Comparison of ENCODE assay signal across 18 cellular contexts in the genomic region with DNA sequence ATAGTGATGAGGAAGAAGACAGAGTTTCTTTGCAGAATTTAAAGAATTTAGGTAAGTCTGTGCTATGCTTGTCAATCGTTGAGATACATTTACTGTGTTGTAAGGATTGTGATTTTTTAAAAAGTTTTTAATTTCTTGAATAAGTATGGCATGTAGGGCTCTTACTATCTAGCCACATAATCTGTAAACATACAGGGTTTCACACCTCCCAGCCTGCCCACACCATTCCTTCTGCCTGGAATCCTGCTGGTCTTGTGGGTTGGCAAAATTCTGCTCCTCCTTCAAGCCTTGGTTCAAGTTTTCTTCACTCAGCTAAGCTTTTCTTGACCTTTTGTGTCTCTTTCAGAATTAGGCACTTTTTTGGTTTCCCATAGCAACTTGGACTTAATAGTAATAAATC. TPM values are rescaled to one million over a fixed set of nuclear protein-coding genes. Genes with fewer than 3 reads are reported as not detected.
DNase-seq lines count a peak whose midpoint lies in the region; ATAC-seq, FAIRE-seq and TF ChIP-seq lines count a peak whose summit lies in the region.
"Had no signal": no experiment of that assay in that cellular context is flagged by ENCODE, and none has a peak within 500 bp of the region (broad histone marks: within the 10 kb centered on the region; RNA-seq: fewer than 3 reads in every experiment).

No MANE protein-coding gene starts in this region.

- no TSS peak for BruUV-seq in K562 (replicated peaks; lab: Mats Ljungman, UMichigan)

- POLR2A ChIA-PET in activated CD4-positive, alpha-beta memory T cell treated with anti-CD3 and anti-CD28 coated beads for 36 hours (lab: Charles Lee), result no interaction called here
- POLR2A ChIA-PET in activated CD4-positive, alpha-beta memory T cell treated with anti-CD3 and anti-CD28 coated beads, Interleukin-2, amount 10 ng/mL, durations not matched to agents 7 days and 5 days (lab: Charles Lee), result no interaction called here
- POLR2A ChIA-PET in K562 (lab: Yijun Ruan, JAX), result interaction anchor here (1.2 to 2.4 kb wide), 3 partner anchors 8 to 102 kb away, joined by 3 to 10 read pairs (median 4); a partner anchor contains a TSS

- no peaks in the 10 kb centered on the region for H3K27me3 ChIP-seq in K562 (ENCODE audit: control insufficient read depth in 2 of 2, insufficient read depth in 2 of 2, low read length in 2 of 2)

- no peak for ATAC-seq in stimulated activated naive CD8-positive, alpha-beta T cell treated with anti-CD3 and anti-CD28 coated beads, Interleukin-15, Interleukin-2, amounts not matched to agents 100 U/mL and 50 U/mL, for 24 hours
- ATAC-seq in K562 (no peak), HG03565 (IDR thresholded peaks at IDR 0.05; ENCODE audit: unreplicated experiment) (no peak)

- H4K20me1 ChIP-seq in K562 (replicated peaks; ENCODE audit: control insufficient read depth, insufficient read depth, low read length), result peaks cover 16% of the 10 kb centered on the region; the same call in 1 of the 2 replicates

- peak overlapping the region; percentile 3 for H3K27ac Mint-ChIP-seq in activated CD4-positive, alpha-beta memory T cell treated with anti-CD3 and anti-CD28 coated beads for 36 hours
- no peak overlapping the region for H3K27ac Mint-ChIP-seq in activated CD4-positive, alpha-beta memory T cell treated with anti-CD3 and anti-CD28 coated beads, Interleukin-2, amount 10 ng/mL, durations not matched to agents 7 days and 5 days
- peak overlapping the region; percentile 26 for H3K27ac Mint-ChIP-seq in stimulated activated naive CD8-positive, alpha-beta T cell treated with anti-CD3 and anti-CD28 coated beads, Interleukin-15, Interleukin-2, amounts not matched to agents 100 ng/mL and 50 ng/mL, for 24 hours
- H3K27ac Mint-ChIP-seq in type B pancreatic cell, result peak overlapping the region; percentile 23
- H3K27ac Mint-ChIP-seq: IgD-negative memory B cell had no signal

- no peak for FAIRE-seq in K562 (lab: Jason Lieb, UNC)
- FAIRE-seq: A204.1 had no signal

- H2AFZ ChIP-seq in K562 (ENCODE audit: low read depth, low read length), result no peak overlapping the region

- H3K36me3 Mint-ChIP-seq in activated CD4-positive, alpha-beta memory T cell treated with anti-CD3 and anti-CD28 coated beads for 36 hours, result peaks cover 42% of the 10 kb centered on the region
- peaks cover 59% of the 10 kb centered on the region for H3K36me3 Mint-ChIP-seq in activated CD4-positive, alpha-beta memory T cell treated with anti-CD3 and anti-CD28 coated beads, Interleukin-2, amount 10 ng/mL, durations not matched to agents 7 days and 5 days (ENCODE audit: low read depth)
- peaks cover 73% of the 10 kb centered on the region for H3K36me3 Mint-ChIP-seq in stimulated activated naive CD8-positive, alpha-beta T cell treated with anti-CD3 and anti-CD28 coated beads, Interleukin-15, Interleukin-2, amounts not matched to agents 100 ng/mL and 50 ng/mL, for 24 hours (ENCODE audit: low read depth)
- peaks cover 36% of the 10 kb centered on the region for H3K36me3 Mint-ChIP-seq in type B pancreatic cell

- CTCF ChIA-PET in activated CD4-positive, alpha-beta memory T cell treated with anti-CD3 and anti-CD28 coated beads for 36 hours (lab: Charles Lee), result interaction anchor here (3.3 kb wide), 1 partner anchor 11 kb away, joined by 17 read pairs; no protein-coding TSS in a partner anchor
- CTCF ChIA-PET in activated CD4-positive, alpha-beta memory T cell treated with anti-CD3 and anti-CD28 coated beads, Interleukin-2, amount 10 ng/mL, durations not matched to agents 7 days and 5 days (lab: Charles Lee), result no interaction called here
- CTCF ChIA-PET in K562 (lab: Yijun Ruan, JAX; ENCODE audit: low intra/inter-chr PET ratio), result no interaction called here

- no peaks in the 10 kb centered on the region for H3K9me3 Mint-ChIP-seq in activated CD4-positive, alpha-beta memory T cell treated with anti-CD3 and anti-CD28 coated beads for 36 hours
- no peaks in the 10 kb centered on the region for H3K9me3 Mint-ChIP-seq in activated CD4-positive, alpha-beta memory T cell treated with anti-CD3 and anti-CD28 coated beads, Interleukin-2, amount 10 ng/mL, durations not matched to agents 7 days and 5 days
- H3K9me3 Mint-ChIP-seq in stimulated activated naive CD8-positive, alpha-beta T cell treated with anti-CD3 and anti-CD28 coated beads, Interleukin-15, Interleukin-2, amounts not matched to agents 100 ng/mL and 50 ng/mL, for 24 hours, result no peaks in the 10 kb centered on the region
- no peaks in the 10 kb centered on the region for H3K9me3 Mint-ChIP-seq in type B pancreatic cell
- H3K9me3 Mint-ChIP-seq: IgD-negative memory B cell had no signal

- H3K36me3 ChIP-seq in K562 (ENCODE audit: control insufficient read depth, insufficient read depth, low read length), result peaks cover 93% of the 10 kb centered on the region

- peaks cover 24% of the 10 kb centered on the region for H3K4me1 Mint-ChIP-seq in activated CD4-positive, alpha-beta memory T cell treated with anti-CD3 and anti-CD28 coated beads for 36 hours (ENCODE audit: low read depth)
- H3K4me1 Mint-ChIP-seq in activated CD4-positive, alpha-beta memory T cell treated with anti-CD3 and anti-CD28 coated beads, Interleukin-2, amount 10 ng/mL, durations not matched to agents 7 days and 5 days, result peaks cover 17% of the 10 kb centered on the region
- H3K4me1 Mint-ChIP-seq in stimulated activated naive CD8-positive, alpha-beta T cell treated with anti-CD3 and anti-CD28 coated beads, Interleukin-15, Interleukin-2, amounts not matched to agents 100 ng/mL and 50 ng/mL, for 24 hours (ENCODE audit: low read depth), result peaks cover 30% of the 10 kb centered on the region
- H3K4me1 Mint-ChIP-seq in type B pancreatic cell (ENCODE audit: unreplicated experiment), result peaks cover 26% of the 10 kb centered on the region

- 92% methylated on average over 1 of the region's 1 CpG for WGBS in K562 (ENCODE audit: insufficient coverage, low coverage, missing lambda C conversion rate)

- DNase-seq in activated CD4-positive, alpha-beta memory T cell treated with anti-CD3 and anti-CD28 coated beads for 36 hours, result no peak
- DNase-seq in activated CD4-positive, alpha-beta memory T cell treated with anti-CD3 and anti-CD28 coated beads, Interleukin-2, amount 10 ng/mL, durations not matched to agents 7 days and 5 days, result no peak
- no peak for DNase-seq in stimulated activated naive CD8-positive, alpha-beta T cell treated with anti-CD3 and anti-CD28 coated beads, Interleukin-15, Interleukin-2, amounts not matched to agents 100 U/mL and 50 U/mL, for 24 hours
- DNase-seq in K562 (ENCODE audit: extremely low read depth in 1 of 4, low spot score in 3 of 4) (peak in 1 of 4 experiments; percentile 8), type B pancreatic cell (ENCODE audit: extremely low spot score, unreplicated experiment) (no peak), putamen (ENCODE audit: low spot score) (no peak)
- DNase-seq: COR-L47, H7, NCI-H146, NCI-H2107, NCI-H345, NCI-H526 treated with DMSO at 0.1 percent for 48 hours, RPMI8226 had no signal

- H3K79me2 ChIP-seq in K562 (ENCODE audit: control insufficient read depth, insufficient read depth, low read length), result peaks cover 33% of the 10 kb centered on the region

- intact Hi-C loops in activated CD4-positive, alpha-beta memory T cell treated with anti-CD3 and anti-CD28 coated beads for 36 hours (cut with micrococcal nuclease), result no loop called here
- intact Hi-C loops in K562 (cut with micrococcal nuclease), result no loop called here

- no peak overlapping the region for H3K4me3 ChIP-seq in K562

- TF ChIP-seq EP300 in K562 (IDR thresholded peaks at IDR 0.05; ENCODE audit: low read length), result no peak

- H3K9me1 ChIP-seq in K562 (ENCODE audit: control insufficient read depth, insufficient read depth, low read length), result no peaks in the 10 kb centered on the region

- TF ChIP-seq CTCF in K562 (IDR thresholded peaks at IDR 0.05 in 2 of 3, conservative IDR thresholded peaks at IDR 0.05 in 1 of 3; ENCODE audit: insufficient read depth in 2 of 3, low read depth in 1 of 3, low read length in 3 of 3) (no peak), type B pancreatic cell (conservative IDR thresholded peaks at IDR 0.05) (no peak)

- H3K4me2 ChIP-seq in K562 (ENCODE audit: insufficient read depth, low read length), result no peak overlapping the region

- no peaks in the 10 kb centered on the region for H3K9me3 ChIP-seq in K562 (replicated peaks; ENCODE audit: control insufficient read depth, insufficient read depth, low read depth, low read length)

- in situ Hi-C loops in K562 (cut with MboI), result loop anchor here (25.0 kb wide), 1 partner anchor 532 kb away; no protein-coding TSS in a partner anchor

- no peak overlapping the region for H3K27ac ChIP-seq in K562 (ENCODE audit: extremely low read depth, low read depth, low read length)
- H3K27ac ChIP-seq: C4-2B had no signal

- H3K27me3 Mint-ChIP-seq in activated CD4-positive, alpha-beta memory T cell treated with anti-CD3 and anti-CD28 coated beads for 36 hours, result no peaks in the 10 kb centered on the region
- H3K27me3 Mint-ChIP-seq in activated CD4-positive, alpha-beta memory T cell treated with anti-CD3 and anti-CD28 coated beads, Interleukin-2, amount 10 ng/mL, durations not matched to agents 7 days and 5 days, result no peaks in the 10 kb centered on the region
- H3K27me3 Mint-ChIP-seq in stimulated activated naive CD8-positive, alpha-beta T cell treated with anti-CD3 and anti-CD28 coated beads, Interleukin-15, Interleukin-2, amounts not matched to agents 100 ng/mL and 50 ng/mL, for 24 hours, result no peaks in the 10 kb centered on the region
- no peaks in the 10 kb centered on the region for H3K27me3 Mint-ChIP-seq in type B pancreatic cell
- H3K27me3 Mint-ChIP-seq: IgD-negative memory B cell had no signal

- H3K4me3 Mint-ChIP-seq in activated CD4-positive, alpha-beta memory T cell treated with anti-CD3 and anti-CD28 coated beads for 36 hours, result no peak overlapping the region
- H3K4me3 Mint-ChIP-seq in activated CD4-positive, alpha-beta memory T cell treated with anti-CD3 and anti-CD28 coated beads, Interleukin-2, amount 10 ng/mL, durations not matched to agents 7 days and 5 days, result no peak overlapping the region
- no peak overlapping the region for H3K4me3 Mint-ChIP-seq in stimulated activated naive CD8-positive, alpha-beta T cell treated with anti-CD3 and anti-CD28 coated beads, Interleukin-15, Interleukin-2, amounts not matched to agents 100 ng/mL and 50 ng/mL, for 24 hours
- no peak overlapping the region for H3K4me3 Mint-ChIP-seq in type B pancreatic cell
- H3K4me3 Mint-ChIP-seq: IgD-negative memory B cell had no signal

- TF ChIP-seq RAD21 in K562 (CRISPR knock-in tag; conservative IDR thresholded peaks at IDR 0.05 in 1 of 2, IDR thresholded peaks at IDR 0.05 in 1 of 2), result no peak

- H3K4me1 ChIP-seq in K562 (replicated peaks in 1 of 2; ENCODE audit: control insufficient read depth in 2 of 2, insufficient read depth in 2 of 2, low read length in 2 of 2), result no peaks in the 10 kb centered on the region; a peak in 2 of 5 replicates

- no peak for TF ChIP-seq POLR2A in K562 (conservative IDR thresholded peaks at IDR 0.05)

- no peak overlapping the region for H3K9ac ChIP-seq in K562 (ENCODE audit: insufficient read depth in 1 of 2, low read depth in 2 of 2, low read length in 2 of 2)

RNA-seq across cellular contexts. Expression of a gene that starts 7.5 kb away (rescaled TPM):
- total RNA-seq in activated CD4-positive, alpha-beta memory T cell treated with anti-CD3 and anti-CD28 coated beads for 36 hours, result 10 to 100 TPM; 41.6 to 45.2 TPM
- 10 to 100 TPM; 38.1 to 38.9 TPM for total RNA-seq in activated CD4-positive, alpha-beta memory T cell treated with anti-CD3 and anti-CD28 coated beads, Interleukin-2, amount 10 ng/mL, durations not matched to agents 7 days and 5 days
- total RNA-seq in K562 (2011; cell fraction: chromatin; rRNA removed; ENCODE audit: low replicate concordance), result 32.7 and 39.4 TPM in 2 replicates
- 29.9 and 34.3 TPM in 2 replicates for total RNA-seq in K562 (2011; cell fraction: nucleolus; rRNA removed)
- 39.5 and 43.7 TPM in 2 replicates for total RNA-seq in K562 (2011; cell fraction: nucleoplasm; rRNA removed)
- total RNA-seq in K562 (2014; rRNA removed) (45.0 and 52.6 TPM in 2 replicates), K562 (2014; rRNA removed; fragmentation: Illumina TruSeq; extraction: Trizol) (90.9 and 92.3 TPM in 2 replicates), K562 (2015; rRNA removed; fragmentation: Illumina TruSeq; extraction: Trizol) (79.6 and 88.4 TPM in 2 replicates), K562 (2021) (52.0 and 60.6 TPM in 2 replicates), type B pancreatic cell (ENCODE audit: low replicate concordance) (34.6 and 43.3 TPM in 2 replicates)
- polyA plus RNA-seq in K562 (2011; rRNA removed) (103 and 146 TPM in 2 replicates), K562 (2014; fragmentation: Illumina TruSeq; extraction: Trizol) (72.5 and 76.3 TPM in 2 replicates), K562 (2014; fragmentation: Nextera tagmentation; extraction: Ambion mirVana) (100 to 1,000 TPM; 270 to 300 TPM), K562 (2014; rRNA removed) (88.4 and 95.7 TPM in 2 replicates)
- polyA plus RNA-seq in K562 (2011; cell fraction: cytosol; rRNA removed), result 68.0 and 87.6 TPM in 2 replicates
- 35.6 and 45.0 TPM in 2 replicates for polyA plus RNA-seq in K562 (2011; cell fraction: nucleus; rRNA removed)
- 62.6 and 68.8 TPM in 2 replicates for polyA plus RNA-seq in K562 (2012)
- 40.6 and 42.8 TPM in 2 replicates for polyA minus RNA-seq in K562 (2011; rRNA and poly(A)+ RNA removed)
- 14.8 and 15.9 TPM in 2 replicates for polyA minus RNA-seq in K562 (2011; cell fraction: cytosol; rRNA and poly(A)+ RNA removed)
- polyA minus RNA-seq in K562 (2011; cell fraction: nucleus; rRNA and poly(A)+ RNA removed), result 14.4 and 18.1 TPM in 2 replicates

RNA-seq across cellular contexts. Expression of a gene that starts 40.7 kb away (rescaled TPM):
- total RNA-seq in activated CD4-positive, alpha-beta memory T cell treated with anti-CD3 and anti-CD28 coated beads for 36 hours, result 100 to 1,000 TPM; 106 to 112 TPM
- total RNA-seq in activated CD4-positive, alpha-beta memory T cell treated with anti-CD3 and anti-CD28 coated beads, Interleukin-2, amount 10 ng/mL, durations not matched to agents 7 days and 5 days, result 10 to 100 TPM; 87.2 to 92.2 TPM
- total RNA-seq in K562 (2011; cell fraction: chromatin; rRNA removed; ENCODE audit: low replicate concordance), result 1,055 and 1,571 TPM in 2 replicates
- 696 and 717 TPM in 2 replicates for total RNA-seq in K562 (2011; cell fraction: nucleolus; rRNA removed)
- total RNA-seq in K562 (2011; cell fraction: nucleoplasm; rRNA removed), result 748 and 751 TPM in 2 replicates
- total RNA-seq in K562 (2014; rRNA removed) (129 and 163 TPM in 2 replicates), K562 (2014; rRNA removed; fragmentation: Illumina TruSeq; extraction: Trizol) (106 and 112 TPM in 2 replicates), K562 (2015; rRNA removed; fragmentation: Illumina TruSeq; extraction: Trizol) (117 and 121 TPM in 2 replicates), K562 (2021) (136 and 153 TPM in 2 replicates), type B pancreatic cell (ENCODE audit: low replicate concordance) (71.3 and 94.7 TPM in 2 replicates)
- polyA plus RNA-seq in K562 (2011; rRNA removed) (115 and 135 TPM in 2 replicates), K562 (2014; fragmentation: Illumina TruSeq; extraction: Trizol) (139 and 162 TPM in 2 replicates), K562 (2014; fragmentation: Nextera tagmentation; extraction: Ambion mirVana) (10 to 100 TPM; 21.6 to 24.5 TPM), K562 (2014; rRNA removed) (176 and 178 TPM in 2 replicates)
- 96.3 and 184 TPM in 2 replicates for polyA plus RNA-seq in K562 (2011; cell fraction: cytosol; rRNA removed)
- polyA plus RNA-seq in K562 (2011; cell fraction: nucleus; rRNA removed), result 697 and 1,515 TPM in 2 replicates
- polyA plus RNA-seq in K562 (2012), result 69.8 and 106 TPM in 2 replicates
- 105 and 166 TPM in 2 replicates for polyA minus RNA-seq in K562 (2011; rRNA and poly(A)+ RNA removed)
- polyA minus RNA-seq in K562 (2011; cell fraction: cytosol; rRNA and poly(A)+ RNA removed), result 66.4 and 70.3 TPM in 2 replicates
- 226 and 316 TPM in 2 replicates for polyA minus RNA-seq in K562 (2011; cell fraction: nucleus; rRNA and poly(A)+ RNA removed)

RNA-seq across cellular contexts. Expression of a gene that starts 40.8 kb away (rescaled TPM):
- 10 to 100 TPM; 11.8 to 12.3 TPM for total RNA-seq in activated CD4-positive, alpha-beta memory T cell treated with anti-CD3 and anti-CD28 coated beads for 36 hours
- 1 to 10 TPM; 6.4 to 6.9 TPM for total RNA-seq in activated CD4-positive, alpha-beta memory T cell treated with anti-CD3 and anti-CD28 coated beads, Interleukin-2, amount 10 ng/mL, durations not matched to agents 7 days and 5 days
- 12.0 and 21.0 TPM in 2 replicates for total RNA-seq in K562 (2011; cell fraction: chromatin; rRNA removed; ENCODE audit: low replicate concordance)
- 9.6 and 12.7 TPM in 2 replicates for total RNA-seq in K562 (2011; cell fraction: nucleolus; rRNA removed)
- total RNA-seq in K562 (2011; cell fraction: nucleoplasm; rRNA removed), result 22.6 and 29.7 TPM in 2 replicates
- 13.0 and 13.8 TPM in 2 replicates for total RNA-seq in K562 (2014; rRNA removed)
- 24.7 and 27.8 TPM in 2 replicates for total RNA-seq in K562 (2014; rRNA removed; fragmentation: Illumina TruSeq; extraction: Trizol)
- 21.2 TPM in 2 replicates for total RNA-seq in K562 (2015; rRNA removed; fragmentation: Illumina TruSeq; extraction: Trizol)
- total RNA-seq in K562 (2021), result 22.1 and 26.9 TPM in 2 replicates
- polyA plus RNA-seq in K562 (2011; rRNA removed), result 14.5 and 26.2 TPM in 2 replicates
- polyA plus RNA-seq in K562 (2011; cell fraction: cytosol; rRNA removed), result 11.9 and 12.9 TPM in 2 replicates
- polyA plus RNA-seq in K562 (2011; cell fraction: nucleus; rRNA removed), result 5.3 and 6.3 TPM in 2 replicates
- polyA plus RNA-seq in K562 (2012), result 13.2 and 26.4 TPM in 2 replicates
- 29.4 and 33.9 TPM in 2 replicates for polyA plus RNA-seq in K562 (2014; fragmentation: Illumina TruSeq; extraction: Trizol)
- 10 to 100 TPM in 1 of 2 experiments, 1 to 10 TPM in 1; 9.5 to 15.4 TPM for polyA plus RNA-seq in K562 (2014; fragmentation: Nextera tagmentation; extraction: Ambion mirVana)
- polyA plus RNA-seq in K562 (2014; rRNA removed), result 16.5 and 25.0 TPM in 2 replicates
- polyA minus RNA-seq in K562 (2011; rRNA and poly(A)+ RNA removed), result 6.9 and 11.8 TPM in 2 replicates
- polyA minus RNA-seq in K562 (2011; cell fraction: cytosol; rRNA and poly(A)+ RNA removed), result 4.5 and 8.8 TPM in 2 replicates
- polyA minus RNA-seq in K562 (2011; cell fraction: nucleus; rRNA and poly(A)+ RNA removed), result 4.6 and 5.0 TPM in 2 replicates
- total RNA-seq in type B pancreatic cell (ENCODE audit: low replicate concordance), result 11.1 and 13.5 TPM in 2 replicates

RNA-seq across cellular contexts. Expression of a gene that starts 50.8 kb away (rescaled TPM):
- 10 to 100 TPM; 74.8 to 84.0 TPM for total RNA-seq in activated CD4-positive, alpha-beta memory T cell treated with anti-CD3 and anti-CD28 coated beads for 36 hours
- 100 to 1,000 TPM in 1 of 2 experiments, 10 to 100 TPM in 1; 94.0 to 106 TPM for total RNA-seq in activated CD4-positive, alpha-beta memory T cell treated with anti-CD3 and anti-CD28 coated beads, Interleukin-2, amount 10 ng/mL, durations not matched to agents 7 days and 5 days
- total RNA-seq in K562 (2011; cell fraction: chromatin; rRNA removed; ENCODE audit: low replicate concordance), result 160 and 249 TPM in 2 replicates
- 57.2 and 67.9 TPM in 2 replicates for total RNA-seq in K562 (2011; cell fraction: nucleolus; rRNA removed)
- 114 and 172 TPM in 2 replicates for total RNA-seq in K562 (2011; cell fraction: nucleoplasm; rRNA removed)
- total RNA-seq in K562 (2014; rRNA removed) (46.9 and 51.4 TPM in 2 replicates), K562 (2014; rRNA removed; fragmentation: Illumina TruSeq; extraction: Trizol) (64.1 and 66.0 TPM in 2 replicates), K562 (2015; rRNA removed; fragmentation: Illumina TruSeq; extraction: Trizol) (61.5 and 71.3 TPM in 2 replicates), K562 (2021) (53.2 and 60.5 TPM in 2 replicates), type B pancreatic cell (ENCODE audit: low replicate concordance) (63.7 and 72.0 TPM in 2 replicates)
- polyA plus RNA-seq in K562 (2011; rRNA removed) (87.7 and 96.6 TPM in 2 replicates), K562 (2014; fragmentation: Illumina TruSeq; extraction: Trizol) (78.8 and 89.8 TPM in 2 replicates), K562 (2014; fragmentation: Nextera tagmentation; extraction: Ambion mirVana) (10 to 100 TPM; 35.7 to 41.0 TPM), K562 (2014; rRNA removed) (71.6 and 76.5 TPM in 2 replicates)
- 46.2 and 46.7 TPM in 2 replicates for polyA plus RNA-seq in K562 (2011; cell fraction: cytosol; rRNA removed)
- polyA plus RNA-seq in K562 (2011; cell fraction: nucleus; rRNA removed), result 119 and 123 TPM in 2 replicates
- polyA plus RNA-seq in K562 (2012), result 55.0 and 62.9 TPM in 2 replicates
- 76.8 and 116 TPM in 2 replicates for polyA minus RNA-seq in K562 (2011; rRNA and poly(A)+ RNA removed)
- 22.1 and 22.6 TPM in 2 replicates for polyA minus RNA-seq in K562 (2011; cell fraction: cytosol; rRNA and poly(A)+ RNA removed)
- polyA minus RNA-seq in K562 (2011; cell fraction: nucleus; rRNA and poly(A)+ RNA removed), result 31.4 and 44.9 TPM in 2 replicates
